ENCODE assay signal across 10 cellular contexts in genomic region chr14:65949711-65950516, GRCh38.
A peak's percentile ranks its signal among the peaks of the same experiment; 100 is the strongest.
DNase-seq lines count a peak whose midpoint lies in the region; ATAC-seq, FAIRE-seq and TF ChIP-seq lines count a peak whose summit lies in the region.
"Had no signal": no experiment of that assay in that cellular context is flagged by ENCODE, and none has a peak within 500 bp of the region (broad histone marks: within the 10 kb centered on the region; RNA-seq: fewer than 3 reads in every experiment).

No MANE protein-coding gene starts in this region.

- no peaks in the 10 kb centered on the region; the same call in none of the 2 replicates for H3K27me3 ChIP-seq in GM06990 (replicated peaks; ENCODE audit: control insufficient read depth, insufficient read depth, low read length)
- H3K27me3 ChIP-seq in pancreas = peaks cover 0 to 5% (median 0%) of the 10 kb centered on the region in 4 donors
- H3K27me3 ChIP-seq: ovary had no signal

- H3K9me3 ChIP-seq in pancreas = no peaks in the 10 kb centered on the region
- H3K9me3 ChIP-seq: HAP-1, ovary had no signal

- H3K4me1 ChIP-seq in pancreas = no peaks in the 10 kb centered on the region
- H3K4me1 ChIP-seq: HAP-1 had no signal

- FAIRE-seq in pancreas (lab: Jason Lieb, UNC) = no peak

- ATAC-seq in pancreas (peak in 3 of 4 donors; percentile 18 to 61 (median 27)), HG03469 (IDR thresholded peaks at IDR 0.05; ENCODE audit: unreplicated experiment) (no peak)

- H3K27ac ChIP-seq in pancreas = no peak overlapping the region
- H3K27ac ChIP-seq: ovary had no signal

- POLR2A ChIA-PET in HEK293T (lab: Yijun Ruan, JAX) = no interaction called here

- 26 to 42% methylated on average over 4 of the region's 4 CpGs for WGBS in pancreas, 2 donors

- TF ChIP-seq CTCF in GM06990 (IDR thresholded peaks at IDR 0.05; ENCODE audit: insufficient read depth, low read length, poor library complexity, severe bottlenecking) (no peak), pancreas (IDR thresholded peaks at IDR 0.05) (no peak)

- CTCF ChIA-PET in HEK293T (lab: Yijun Ruan, JAX) = interaction anchor here (2.6 kb wide), 1 partner anchor 10 kb away, joined by 16 read pairs; no protein-coding TSS in a partner anchor

- intact Hi-C loops in pancreas (cut with DNase I) = no loop called here

- DNase-seq in GM06990 (ENCODE audit: extremely low read depth, insufficient read length) (peak; percentile 11), HEK293T (ENCODE audit: extremely low spot score) (peak; percentile 13), NCI-H526 treated with DMSO at 0.1 percent for 48 hours (lab: John Stamatoyannopoulos, UW) (peak; percentile 47), astrocyte of the hippocampus (ENCODE audit: low read depth, low spot score) (peak; percentile 64), pancreas (peak in 5 of 6 donors; percentile 21 to 73 (median 53)), OCI-M2 (lab: John Stamatoyannopoulos, UW; ENCODE audit: unreplicated experiment) (no peak), HCEC 1CT (no peak)

- H3K4me3 ChIP-seq in GM06990 (replicated peaks; ENCODE audit: low read depth, low read length) (no peak overlapping the region), pancreas (no peak overlapping the region)
- H3K4me3 ChIP-seq: HAP-1, ovary had no signal

- H3K36me3 ChIP-seq in GM06990 (ENCODE audit: control insufficient read depth, insufficient read depth, low read length) (no peaks in the 10 kb centered on the region), pancreas (no peaks in the 10 kb centered on the region)
- H3K36me3 ChIP-seq: HAP-1, ovary had no signal

TF ChIP-seq in HEK293T, 16 proteins besides CTCF, POLR2A, EP300 and RAD21:
- TF ChIP-seq ZNF384 (IDR thresholded peaks at IDR 0.05) (no peak), CTBP1 (IDR thresholded peaks at IDR 0.05; ENCODE audit: borderline replicate concordance) (no peak), FOXK2 (IDR thresholded peaks at IDR 0.05) (no peak), FOXM1 (IDR thresholded peaks at IDR 0.05; ENCODE audit: borderline replicate concordance) (no peak), NFRKB (IDR thresholded peaks at IDR 0.05) (no peak), SP1 (IDR thresholded peaks at IDR 0.05) (no peak), HDGF (IDR thresholded peaks at IDR 0.05; ENCODE audit: borderline replicate concordance) (no peak), ARNT (IDR thresholded peaks at IDR 0.05) (no peak), LEF1 (IDR thresholded peaks at IDR 0.05; ENCODE audit: borderline replicate concordance) (no peak), BHLHE40 (IDR thresholded peaks at IDR 0.05; ENCODE audit: borderline replicate concordance) (no peak), TARDBP (IDR thresholded peaks at IDR 0.05) (no peak), FOXA1 (IDR thresholded peaks at IDR 0.05) (no peak), L3MBTL2 (conservative IDR thresholded peaks at IDR 0.05) (no peak)
- TF ChIP-seq, protein P1, sequence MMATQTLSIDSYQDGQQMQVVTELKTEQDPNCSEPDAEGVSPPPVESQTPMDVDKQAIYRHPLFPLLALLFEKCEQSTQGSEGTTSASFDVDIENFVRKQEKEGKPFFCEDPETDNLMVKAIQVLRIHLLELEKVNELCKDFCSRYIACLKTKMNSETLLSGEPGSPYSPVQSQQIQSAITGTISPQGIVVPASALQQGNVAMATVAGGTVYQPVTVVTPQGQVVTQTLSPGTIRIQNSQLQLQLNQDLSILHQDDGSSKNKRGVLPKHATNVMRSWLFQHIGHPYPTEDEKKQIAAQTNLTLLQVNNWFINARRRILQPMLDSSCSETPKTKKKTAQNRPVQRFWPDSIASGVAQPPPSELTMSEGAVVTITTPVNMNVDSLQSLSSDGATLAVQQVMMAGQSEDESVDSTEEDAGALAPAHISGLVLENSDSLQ (IDR thresholded peaks at IDR 0.05) = no peak

Comparison
In these comparisons a context has a peak if more than half of its experiments do, and no peak if none do; other contexts are left out.
1. DNase-seq: peak in GM06990 (single experiment), HEK293T (single experiment), NCI-H526 treated with DMSO at 0.1 percent for 48 hours (single experiment), astrocyte of the hippocampus (single experiment) and pancreas (5 of 6); none in OCI-M2 (single experiment) and HCEC 1CT (single experiment).